Comparison of ENCODE assay signal across 8 cellular contexts in genomic region chr5:157328277-157328912, GRCh38.
DNase-seq lines count a peak whose midpoint lies in the region; ATAC-seq, FAIRE-seq and TF ChIP-seq lines count a peak whose summit lies in the region.

No MANE protein-coding gene starts in this region.

- peak; percentile 94 for TF ChIP-seq CTCF in brain (conservative IDR thresholded peaks at IDR 0.05)

- H3K4me3 Mint-ChIP-seq in T-helper 1 cell treated with Interleukin-12 subunit alpha and Interleukin-12 subunit beta and Interleukin-4 antibody, amounts not matched to agents 30 μg/mL and 1 μg/mL, for 36 hours = peak overlapping the region; percentile 23
- H3K4me3 Mint-ChIP-seq in brain = peak overlapping the region in 3 of 5 experiments; percentile 34 to 67 (median 48)

- H3K27ac Mint-ChIP-seq in T-helper 1 cell treated with Interleukin-12 subunit alpha and Interleukin-12 subunit beta and Interleukin-4 antibody, amounts not matched to agents 30 μg/mL and 1 μg/mL, for 36 hours = peak overlapping the region; percentile 50
- peak overlapping the region; percentile 33 to 67 (median 56) for H3K27ac Mint-ChIP-seq in brain

- DNase-seq in 8988T (peak; percentile 56), GM12892 (ENCODE audit: insufficient read length) (peak; percentile 53), NCI-H1105 treated with DMSO at 0.1 percent for 48 hours (lab: John Stamatoyannopoulos, UW) (peak; percentile 46), iPS-NIHi7 (ENCODE audit: extremely low spot score) (peak; percentile 95), small intestine (peak; percentile 78)

- TF ChIP-seq POLR2A in GM12892 (IDR thresholded peaks at IDR 0.05; ENCODE audit: low read depth, low read length) = no peak

- no peaks in the 10 kb centered on the region for H3K9me3 Mint-ChIP-seq in T-helper 1 cell treated with Interleukin-12 subunit alpha and Interleukin-12 subunit beta and Interleukin-4 antibody, amounts not matched to agents 30 μg/mL and 1 μg/mL, for 36 hours
- H3K9me3 Mint-ChIP-seq in brain = no peaks in the 10 kb centered on the region

- peaks cover 0 to 2% of the 10 kb centered on the region in 2 donors for H3K4me1 ChIP-seq in small intestine (ENCODE audit: control insufficient read depth in 2 of 2, insufficient read depth in 1 of 2, low read depth in 1 of 2, low read length in 1 of 2)

- no peaks in the 10 kb centered on the region for H3K27me3 Mint-ChIP-seq in T-helper 1 cell treated with Interleukin-12 subunit alpha and Interleukin-12 subunit beta and Interleukin-4 antibody, amounts not matched to agents 30 μg/mL and 1 μg/mL, for 36 hours (ENCODE audit: low read depth)
- no peaks in the 10 kb centered on the region for H3K27me3 Mint-ChIP-seq in brain

- no peak overlapping the region for H3K4me3 ChIP-seq in small intestine (ENCODE audit: low read depth in 1 of 2, low read length in 2 of 2)

- ATAC-seq in HG02763 (IDR thresholded peaks at IDR 0.05; ENCODE audit: unreplicated experiment) = peak; percentile 91

- FAIRE-seq in GM12892 (lab: Jason Lieb, UNC) (peak; percentile 95), small intestine (lab: Jason Lieb, UNC) (no peak)

- peaks cover 2% of the 10 kb centered on the region in 2 donors for H3K36me3 ChIP-seq in small intestine (ENCODE audit: control insufficient read depth in 2 of 2, insufficient read depth in 2 of 2, low read length in 2 of 2)

- peaks cover 76% of the 10 kb centered on the region for H3K36me3 Mint-ChIP-seq in T-helper 1 cell treated with Interleukin-12 subunit alpha and Interleukin-12 subunit beta and Interleukin-4 antibody, amounts not matched to agents 30 μg/mL and 1 μg/mL, for 36 hours (ENCODE audit: low read depth)
- peaks cover 83% of the 10 kb centered on the region for H3K36me3 Mint-ChIP-seq in brain

- H3K27me3 ChIP-seq in small intestine (ENCODE audit: control insufficient read depth in 2 of 2, insufficient read depth in 2 of 2, low read length in 2 of 2) = no peaks in the 10 kb centered on the region

- no peaks in the 10 kb centered on the region for H3K9me3 ChIP-seq in small intestine (ENCODE audit: control insufficient read depth, low read depth)

- H3K4me1 Mint-ChIP-seq in T-helper 1 cell treated with Interleukin-12 subunit alpha and Interleukin-12 subunit beta and Interleukin-4 antibody, amounts not matched to agents 30 μg/mL and 1 μg/mL, for 36 hours (ENCODE audit: low read depth) = peaks cover 38% of the 10 kb centered on the region
- peaks cover 6% of the 10 kb centered on the region for H3K4me1 Mint-ChIP-seq in brain

- 14 to 23% (median 22%) methylated on average over 12 of the region's 12 CpGs for WGBS in small intestine, 3 donors

- H3K27ac ChIP-seq in small intestine (ENCODE audit: low read depth in 1 of 2, low read length in 1 of 2) = no peak overlapping the region
